23 cellular contexts compared by ENCODE assay signal in the genomic region with DNA sequence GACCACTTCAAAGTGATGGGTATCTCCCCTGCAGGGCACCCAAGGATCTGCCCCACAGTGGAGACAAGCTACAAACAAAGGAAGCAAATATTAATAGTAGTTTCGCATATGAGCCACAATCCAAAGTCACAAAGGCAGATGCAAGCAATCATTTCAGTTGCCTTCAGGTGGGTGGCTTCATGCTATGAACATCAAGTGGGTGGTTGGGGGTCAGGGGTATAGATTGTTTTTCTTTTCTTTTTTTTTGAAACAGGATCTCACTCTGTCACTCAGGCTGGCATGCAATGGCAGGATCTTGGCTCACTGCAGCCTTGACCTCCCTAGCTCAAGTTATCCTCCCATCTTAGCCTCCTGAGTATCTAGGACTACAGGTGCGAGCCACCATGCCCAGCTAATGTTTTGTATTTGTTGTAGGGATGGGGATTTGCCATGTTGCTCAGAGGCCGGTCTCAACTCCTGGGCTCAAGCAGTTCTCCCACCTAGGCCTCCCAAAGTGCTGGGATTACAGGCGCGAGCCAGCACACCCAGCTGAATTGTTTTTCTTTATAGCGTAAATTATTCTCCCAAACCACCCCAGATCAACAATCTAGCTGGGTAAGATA.
"Had no signal": no experiment of that assay in that cellular context is flagged by ENCODE, and none has a peak within 500 bp of the region (broad histone marks: within the 10 kb centered on the region; RNA-seq: fewer than 3 reads in every experiment).

No MANE protein-coding gene starts in this region.

- DNase-seq: activated CD4-positive, alpha-beta memory T cell treated with anti-CD3 and anti-CD28 coated beads, Interleukin-2, amount 10 ng/mL, durations not matched to agents 7 days and 5 days; activated CD4-positive, alpha-beta T cell treated with anti-CD3 and anti-CD28 coated beads for 36 hours; activated CD4-positive, alpha-beta T cell treated with anti-CD3 and anti-CD28 coated beads, Interleukin-2, amount 50 U/mL, for 1 hour; activated gamma-delta T cell treated with Interleukin-2 at 50 U/mL for 16 hours; activated naive CD4-positive, alpha-beta T cell treated with anti-CD3 and anti-CD28 coated beads, Interleukin-2, amount 50 U/mL, for 16 hours; activated naive CD8-positive, alpha-beta T cell treated with anti-CD3 and anti-CD28 coated beads, Interleukin-2, amount 10 ng/mL, durations not matched to agents 7 days and 5 days; activated T-cell treated with anti-CD3 and anti-CD28 coated beads for 4 hours; activated T-cell treated with anti-CD3 and anti-CD28 coated beads, Interleukin-2, amount 50 U/mL, for 48 hours; adrenal gland; aorta; caudate nucleus; NCI-H1105; NCI-H1436 treated with DMSO at 0.1 percent for 48 hours; NCI-H1930; NCI-H446; NCI-H524 treated with DMSO at 0.1 percent for 48 hours; NCI-H82; SIG-M5; SK-N-SH; T-helper 1 cell; WERI-Rb-1 had no signal

- ATAC-seq: activated CD4-positive, alpha-beta T cell treated with anti-CD3 and anti-CD28 coated beads for 36 hours had no signal

- H3K27ac ChIP-seq: adrenal gland, breast epithelium, KMS-11, WERI-Rb-1 had no signal

- H3K9me3 ChIP-seq: adrenal gland, breast epithelium, SK-N-SH had no signal

- H3K27me3 ChIP-seq: adrenal gland, breast epithelium had no signal

- H3K4me1 ChIP-seq: adrenal gland, breast epithelium had no signal

- H3K4me3 ChIP-seq: adrenal gland, breast epithelium had no signal

- H3K36me3 ChIP-seq: adrenal gland, breast epithelium, WERI-Rb-1 had no signal

- H3K9ac ChIP-seq: KMS-11, SK-N-SH had no signal
